Comparison of ENCODE assay signal across 8 cellular contexts in genomic region chr1:40708750-40709099, GRCh38. TPM values are rescaled to one million over a fixed set of nuclear protein-coding genes. Genes with fewer than 3 reads are reported as not detected.
DNase-seq lines count a peak whose midpoint lies in the region; TF ChIP-seq lines count a peak whose summit lies in the region.

No MANE protein-coding gene starts in this region.

- peak overlapping the region; percentile 80 for H3K9ac ChIP-seq in Loucy (ENCODE audit: low read depth, low read length, poor library complexity, severe bottlenecking)

- H3F3A ChIP-seq in Loucy (ENCODE audit: low read depth) = 0 out of 2 replicates have a peak, but pooled peaks cover 5% of the 10 kb centered on the region

- H2AFZ ChIP-seq in Loucy (ENCODE audit: low read length) = peak overlapping the region; percentile 14; the same call in 1 of the 2 replicates

- H3K27ac Mint-ChIP-seq in nephron progenitor cell = peak overlapping the region; percentile 99

- H3K27me3 ChIP-seq in H7 (ENCODE audit: control insufficient read depth, insufficient read depth, low read length) (no peaks in the 10 kb centered on the region), Loucy (ENCODE audit: insufficient read depth, low read length, poor library complexity, severe bottlenecking) (no peaks in the 10 kb centered on the region)

- peak; percentile 100 for DNase-seq in NCI-H2029 (lab: John Stamatoyannopoulos, UW)
- DNase-seq in NCI-H2029 treated with DMSO at 0.1 percent for 48 hours (lab: John Stamatoyannopoulos, UW) = no peak
- peak; percentile 80 for DNase-seq in H7
- DNase-seq in SW480 (ENCODE audit: low spot score) = peak; percentile 72
- peak; percentile 83 for DNase-seq in fibroblast of gingiva (ENCODE audit: low read depth)
- DNase-seq in nephron progenitor cell = peak; percentile 23
- no peak for DNase-seq in G401 (ENCODE audit: low spot score)

- H3K4me3 Mint-ChIP-seq in nephron progenitor cell = peak overlapping the region; percentile 100

- H3K27me3 Mint-ChIP-seq in nephron progenitor cell (ENCODE audit: low read depth, poor library complexity) = no peaks in the 10 kb centered on the region

- peaks cover 53% of the 10 kb centered on the region for H3K4me1 Mint-ChIP-seq in nephron progenitor cell

- H3K4me1 ChIP-seq in Loucy (ENCODE audit: insufficient read depth, low read length, poor library complexity, severe bottlenecking) = peaks cover 55% of the 10 kb centered on the region

- H3K4me3 ChIP-seq in H7 (ENCODE audit: insufficient read depth, low read depth, low read length) = peak overlapping the region; percentile 67
- H3K4me3 ChIP-seq in Loucy (ENCODE audit: low read length, poor library complexity, severe bottlenecking) = peak overlapping the region; percentile 81

- no peaks in the 10 kb centered on the region for H3K9me2 ChIP-seq in Loucy (replicated peaks; ENCODE audit: low read depth, low read length)

- no peak for TF ChIP-seq CTCF in Loucy (conservative IDR thresholded peaks at IDR 0.05; ENCODE audit: low read length)
- no peak for TF ChIP-seq CTCF in nephron progenitor cell (IDR thresholded peaks at IDR 0.05)

- H3K36me3 Mint-ChIP-seq in nephron progenitor cell (ENCODE audit: low read depth) = peaks cover 9% of the 10 kb centered on the region

- H3K4me2 ChIP-seq in Loucy (ENCODE audit: low read depth, low read length, poor library complexity, severe bottlenecking) = peak overlapping the region; percentile 92

- H4K20me1 ChIP-seq in Loucy (ENCODE audit: insufficient read depth, low read length, poor library complexity, severe bottlenecking) = peaks cover 17% of the 10 kb centered on the region

- H3K9me3 Mint-ChIP-seq in nephron progenitor cell = no peaks in the 10 kb centered on the region

- no peaks in the 10 kb centered on the region for H3K9me3 ChIP-seq in Loucy (ENCODE audit: insufficient read depth, low read depth, low read length)

- in situ Hi-C loops in G401 (cut with HindIII; ENCODE audit: low sequenced_read_pairs) = no loop called here

- H3K36me3 ChIP-seq in H7 (replicated peaks; ENCODE audit: control insufficient read depth, insufficient read depth, low read length) (peaks cover 3% of the 10 kb centered on the region; the same call in 1 of the 2 replicates), Loucy (ENCODE audit: insufficient read depth, low read length) (no peaks in the 10 kb centered on the region; the same call in 1 of the 2 replicates)

- H3K79me2 ChIP-seq in Loucy (ENCODE audit: insufficient read depth, low read length) = peaks cover 96% of the 10 kb centered on the region

RNA-seq across cellular contexts. Expression of gene NFYC, which starts 17.2 kb away (rescaled TPM):
- 43.3 and 51.0 TPM in 2 replicates for total RNA-seq in H7 (2014; rRNA removed; shearing (Covaris generic))
- 39.4 and 76.7 TPM in 2 replicates for total RNA-seq in G401 (2014; rRNA removed; shearing (Covaris generic))

RNA-seq across cellular contexts. Expression of gene RIMS3, which starts 43.2 kb away (rescaled TPM):
- 20.0 and 20.7 TPM in 2 replicates for total RNA-seq in H7 (2014; rRNA removed; shearing (Covaris generic))
- 8.2 and 8.9 TPM in 2 replicates for total RNA-seq in G401 (2014; rRNA removed; shearing (Covaris generic))

Comparison
In these comparisons a context has a peak if more than half of its experiments do, and no peak if none do; other contexts are left out.
1. DNase-seq: peak in NCI-H2029 (single experiment), H7 (single experiment), SW480 (single experiment), fibroblast of gingiva (single experiment) and nephron progenitor cell (single experiment); none in NCI-H2029 treated with DMSO at 0.1 percent for 48 hours (single experiment) and G401 (single experiment).